ENCODE assay signal across 14 cellular contexts in the genomic region with DNA sequence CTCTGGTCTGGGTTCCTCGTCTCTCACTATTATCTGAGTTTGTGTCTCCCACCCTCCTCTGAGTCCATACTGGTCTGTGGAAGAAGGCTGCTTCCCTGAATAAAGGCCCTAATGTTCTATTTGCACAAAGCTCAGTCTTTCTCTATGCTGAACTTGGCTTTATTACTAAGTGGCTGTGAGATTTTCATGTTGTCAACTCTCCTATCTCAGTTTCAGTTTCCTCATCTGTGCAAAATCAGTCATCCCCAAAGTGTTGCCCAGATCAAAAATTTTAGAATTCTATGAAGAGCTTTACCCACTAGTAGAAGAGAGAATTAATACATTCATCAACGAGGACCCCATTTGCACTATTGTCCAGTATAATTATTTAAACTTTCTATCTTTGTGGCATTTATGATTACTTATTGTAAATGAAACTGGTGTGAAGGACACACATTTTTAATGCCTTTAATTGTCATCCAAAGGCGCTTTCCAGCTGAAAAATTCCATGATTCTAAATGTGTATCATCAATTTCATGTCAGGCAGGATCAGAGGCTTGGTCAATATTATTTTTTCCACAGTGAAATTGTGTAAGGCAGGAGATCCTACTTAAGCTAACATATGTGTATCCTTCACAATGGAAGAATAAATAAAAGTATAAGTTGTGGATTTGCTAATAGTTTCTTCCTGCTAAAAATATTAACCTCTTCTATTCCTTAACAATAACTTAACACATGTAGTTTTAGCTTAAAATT.
A peak's percentile ranks its signal among the peaks of the same experiment; 100 is the strongest.
DNase-seq lines count a peak whose midpoint lies in the region; ATAC-seq, FAIRE-seq and TF ChIP-seq lines count a peak whose summit lies in the region.
"Had no signal": no experiment of that assay in that cellular context is flagged by ENCODE, and none has a peak within 500 bp of the region (broad histone marks: within the 10 kb centered on the region; RNA-seq: fewer than 3 reads in every experiment).

No MANE protein-coding gene starts in this region.

- H4K20me1 ChIP-seq in K562 (replicated peaks; ENCODE audit: control insufficient read depth, insufficient read depth, low read length) = no peaks in the 10 kb centered on the region

- peak overlapping the region; percentile 61; the same call in 1 of the 2 replicates for H2AFZ ChIP-seq in K562 (ENCODE audit: low read depth, low read length)
- H2AFZ ChIP-seq: GM23248 had no signal

- H3K79me2 ChIP-seq in K562 (ENCODE audit: control insufficient read depth, insufficient read depth, low read length) = no peaks in the 10 kb centered on the region

- 36% methylated on average over 3 of the region's 3 CpGs for WGBS in K562 (ENCODE audit: insufficient coverage, low coverage, missing lambda C conversion rate)

- no peaks in the 10 kb centered on the region for H3K9me3 Mint-ChIP-seq in activated CD4-positive, alpha-beta T cell treated with anti-CD3 and anti-CD28 coated beads for 36 hours (ENCODE audit: low read depth)
- H3K9me3 Mint-ChIP-seq in mesothelial cell of epicardium = no peaks in the 10 kb centered on the region
- H3K9me3 Mint-ChIP-seq: naive B cell had no signal

- H3K9me1 ChIP-seq in K562 (ENCODE audit: control insufficient read depth, insufficient read depth, low read length) = no peaks in the 10 kb centered on the region

- DNase-seq in activated CD4-positive, alpha-beta T cell treated with anti-CD3 and anti-CD28 coated beads for 36 hours = no peak
- no peak for DNase-seq in activated CD4-positive, alpha-beta T cell treated with anti-CD3 and anti-CD28 coated beads, Interleukin-2, amount 50 U/mL, for 4 hours
- DNase-seq in K562 (ENCODE audit: extremely low read depth in 1 of 4, low spot score in 3 of 4) (no peak), NCI-H1105 treated with DMSO at 0.1 percent for 48 hours (lab: John Stamatoyannopoulos, UW) (no peak), mesothelial cell of epicardium (ENCODE audit: low spot score in 2 of 2, unreplicated experiment in 2 of 2) (no peak), dermis blood vessel endothelial cell (no peak)
- DNase-seq: DMS79, GM23248, naive B cell, NCI-H69 had no signal

- no peak for FAIRE-seq in K562 (lab: Jason Lieb, UNC)

- BruUV-seq in K562 (replicated peaks; lab: Mats Ljungman, UMichigan) = no TSS peak

- in situ Hi-C loops in K562 (cut with MboI) = no loop called here

- no peak overlapping the region for H3K27ac ChIP-seq in K562 (ENCODE audit: extremely low read depth, low read depth, low read length)
- H3K27ac ChIP-seq: 22Rv1, epithelial cell of prostate, GM23248 had no signal

- H3K4me3 Mint-ChIP-seq in activated CD4-positive, alpha-beta T cell treated with anti-CD3 and anti-CD28 coated beads for 36 hours = no peak overlapping the region
- H3K4me3 Mint-ChIP-seq in mesothelial cell of epicardium = no peak overlapping the region

- no peaks in the 10 kb centered on the region; a peak in 2 of 5 replicates for H3K4me1 ChIP-seq in K562 (replicated peaks in 1 of 2; ENCODE audit: control insufficient read depth in 2 of 2, insufficient read depth in 2 of 2, low read length in 2 of 2)

- H3K4me2 ChIP-seq in K562 (ENCODE audit: insufficient read depth, low read length) = no peak overlapping the region

- no peak for TF ChIP-seq POLR2A in K562 (conservative IDR thresholded peaks at IDR 0.05)

- no peaks in the 10 kb centered on the region for H3K27me3 ChIP-seq in K562 (ENCODE audit: control insufficient read depth in 2 of 2, insufficient read depth in 2 of 2, low read length in 2 of 2)

- no peak overlapping the region for H3K4me3 ChIP-seq in K562
- H3K4me3 ChIP-seq: GM23248 had no signal

- CTCF ChIA-PET in activated CD4-positive, alpha-beta T cell treated with anti-CD3 and anti-CD28 coated beads for 36 hours (lab: Charles Lee) = interaction anchor here (0.7 to 2.5 kb wide), 4 partner anchors 20 to 295 kb away, joined by 3 to 13 read pairs (median 5); no protein-coding TSS in a partner anchor
- CTCF ChIA-PET in K562 (lab: Yijun Ruan, JAX; ENCODE audit: low intra/inter-chr PET ratio) = no interaction called here

- H3K9me3 ChIP-seq in K562 (replicated peaks; ENCODE audit: control insufficient read depth, insufficient read depth, low read depth, low read length) = no peaks in the 10 kb centered on the region

- H3K27ac Mint-ChIP-seq in activated CD4-positive, alpha-beta T cell treated with anti-CD3 and anti-CD28 coated beads for 36 hours = no peak overlapping the region
- no peak overlapping the region for H3K27ac Mint-ChIP-seq in mesothelial cell of epicardium
- H3K27ac Mint-ChIP-seq: naive B cell had no signal

- H3K27me3 Mint-ChIP-seq in activated CD4-positive, alpha-beta T cell treated with anti-CD3 and anti-CD28 coated beads for 36 hours = peaks cover 2% of the 10 kb centered on the region
- H3K27me3 Mint-ChIP-seq in mesothelial cell of epicardium (ENCODE audit: low read depth) = no peaks in the 10 kb centered on the region
- H3K27me3 Mint-ChIP-seq: naive B cell had no signal

- POLR2A ChIA-PET in activated CD4-positive, alpha-beta T cell treated with anti-CD3 and anti-CD28 coated beads for 36 hours (lab: Charles Lee) = interaction anchor here (0.6 kb wide), 1 partner anchor 137 kb away, joined by 3 read pairs; no protein-coding TSS in a partner anchor
- POLR2A ChIA-PET in K562 (lab: Yijun Ruan, JAX) = interaction anchor here (0.7 to 1.5 kb wide), 4 partner anchors 9 to 265 kb away, joined by 3 to 5 read pairs (median 3); no protein-coding TSS in a partner anchor

- no peak for TF ChIP-seq EP300 in K562 (IDR thresholded peaks at IDR 0.05; ENCODE audit: low read length)

- H3K4me1 Mint-ChIP-seq in activated CD4-positive, alpha-beta T cell treated with anti-CD3 and anti-CD28 coated beads for 36 hours = peaks cover 9% of the 10 kb centered on the region
- H3K4me1 Mint-ChIP-seq in mesothelial cell of epicardium = peaks cover 8% of the 10 kb centered on the region

- TF ChIP-seq CTCF in K562 (IDR thresholded peaks at IDR 0.05 in 2 of 3, conservative IDR thresholded peaks at IDR 0.05 in 1 of 3; ENCODE audit: insufficient read depth in 2 of 3, low read depth in 1 of 3, low read length in 3 of 3) (no peak), mesothelial cell of epicardium (IDR thresholded peaks at IDR 0.05; ENCODE audit: unreplicated experiment) (no peak)

- no peak for TF ChIP-seq RAD21 in K562 (CRISPR knock-in tag; conservative IDR thresholded peaks at IDR 0.05 in 1 of 2, IDR thresholded peaks at IDR 0.05 in 1 of 2)

- H3K9ac ChIP-seq in K562 (ENCODE audit: insufficient read depth in 1 of 2, low read depth in 2 of 2, low read length in 2 of 2) = no peak overlapping the region
- H3K9ac ChIP-seq: GM23248 had no signal

- peak; percentile 79 for ATAC-seq in activated CD4-positive, alpha-beta T cell treated with anti-CD3 and anti-CD28 coated beads for 36 hours
- ATAC-seq in GM21447 (IDR thresholded peaks at IDR 0.05; ENCODE audit: unreplicated experiment) (peak; percentile 93), HG03066 (IDR thresholded peaks at IDR 0.05; ENCODE audit: low read depth, unreplicated experiment) (peak; percentile 80), K562 (peak; percentile 22; the same call in 1 of the 3 replicates)

- intact Hi-C loops in activated CD4-positive, alpha-beta T cell treated with anti-CD3 and anti-CD28 coated beads for 36 hours (cut with DNase I, micrococcal nuclease) = loop anchor here in 1 of 2 experiments (2.0 kb wide), 1 partner anchor 13 kb away; no protein-coding TSS in a partner anchor
- intact Hi-C loops in K562 (cut with micrococcal nuclease) = no loop called here

- no peaks in the 10 kb centered on the region for H3K36me3 Mint-ChIP-seq in activated CD4-positive, alpha-beta T cell treated with anti-CD3 and anti-CD28 coated beads for 36 hours (ENCODE audit: low read depth)
- no peaks in the 10 kb centered on the region for H3K36me3 Mint-ChIP-seq in mesothelial cell of epicardium

- H3K36me3 ChIP-seq in K562 (ENCODE audit: control insufficient read depth, insufficient read depth, low read length) = no peaks in the 10 kb centered on the region

TF ChIP-seq in K562, 482 proteins besides CTCF, POLR2A, EP300 and RAD21:
- TF ChIP-seq, protein P1, sequence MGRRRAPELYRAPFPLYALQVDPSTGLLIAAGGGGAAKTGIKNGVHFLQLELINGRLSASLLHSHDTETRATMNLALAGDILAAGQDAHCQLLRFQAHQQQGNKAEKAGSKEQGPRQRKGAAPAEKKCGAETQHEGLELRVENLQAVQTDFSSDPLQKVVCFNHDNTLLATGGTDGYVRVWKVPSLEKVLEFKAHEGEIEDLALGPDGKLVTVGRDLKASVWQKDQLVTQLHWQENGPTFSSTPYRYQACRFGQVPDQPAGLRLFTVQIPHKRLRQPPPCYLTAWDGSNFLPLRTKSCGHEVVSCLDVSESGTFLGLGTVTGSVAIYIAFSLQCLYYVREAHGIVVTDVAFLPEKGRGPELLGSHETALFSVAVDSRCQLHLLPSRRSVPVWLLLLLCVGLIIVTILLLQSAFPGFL (CRISPR knock-in tag; IDR thresholded peaks at IDR 0.05) = no peak
- TF ChIP-seq, protein P2, sequence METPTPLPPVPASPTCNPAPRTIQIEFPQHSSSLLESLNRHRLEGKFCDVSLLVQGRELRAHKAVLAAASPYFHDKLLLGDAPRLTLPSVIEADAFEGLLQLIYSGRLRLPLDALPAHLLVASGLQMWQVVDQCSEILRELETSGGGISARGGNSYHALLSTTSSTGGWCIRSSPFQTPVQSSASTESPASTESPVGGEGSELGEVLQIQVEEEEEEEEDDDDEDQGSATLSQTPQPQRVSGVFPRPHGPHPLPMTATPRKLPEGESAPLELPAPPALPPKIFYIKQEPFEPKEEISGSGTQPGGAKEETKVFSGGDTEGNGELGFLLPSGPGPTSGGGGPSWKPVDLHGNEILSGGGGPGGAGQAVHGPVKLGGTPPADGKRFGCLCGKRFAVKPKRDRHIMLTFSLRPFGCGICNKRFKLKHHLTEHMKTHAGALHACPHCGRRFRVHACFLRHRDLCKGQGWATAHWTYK (CRISPR knock-in tag; IDR thresholded peaks at IDR 0.05) = no peak
TF ChIP-seq in K562: peak in this region for 0.

Comparison
In these comparisons a context has a peak if more than half of its experiments do, and no peak if none do; other contexts are left out.
1. ATAC-seq: peak in every context shown above with its lines; median percentile 93 in GM21447; 80 in HG03066; 79 in activated CD4-positive, alpha-beta T cell treated with anti-CD3 and anti-CD28 coated beads for 36 hours; 22 in K562.